Comparison of ENCODE assay signal across 10 cellular contexts in genomic region chr20:46708172-46708860, GRCh38. TPM values are rescaled to one million over a fixed set of nuclear protein-coding genes. Genes with fewer than 3 reads are reported as not detected.
DNase-seq lines count a peak whose midpoint lies in the region; ATAC-seq, FAIRE-seq and TF ChIP-seq lines count a peak whose summit lies in the region.
"Had no signal": no experiment of that assay in that cellular context is flagged by ENCODE, and none has a peak within 500 bp of the region (broad histone marks: within the 10 kb centered on the region; RNA-seq: fewer than 3 reads in every experiment).

No MANE protein-coding gene starts in this region.

- H3K4me3 ChIP-seq in IMR-90 (ENCODE audit: insufficient read depth, low read depth, low read length) (no peak overlapping the region), endodermal cell (ENCODE audit: low read length) (no peak overlapping the region)

- H3K9ac ChIP-seq in IMR-90 (ENCODE audit: low read depth, low read length) (no peak overlapping the region), endodermal cell (ENCODE audit: extremely low read depth, low read length, poor library complexity, severe bottlenecking) (no peak overlapping the region)

- BruUV-seq in IMR-90 (replicated peaks; lab: Mats Ljungman, UMichigan): no TSS peak

- no peak for ATAC-seq in IMR-90 (ENCODE audit: low read depth)
- no peak for ATAC-seq in omental fat pad (ENCODE audit: low FRiP score)
- no peak for ATAC-seq in GM19351 (IDR thresholded peaks at IDR 0.05; ENCODE audit: unreplicated experiment)

- WGBS in IMR-90 (ENCODE audit: extremely low coverage in 2 of 2, insufficient read length in 1 of 2), 2 experiments: 62% methylated on average over 6 of the region's 8 CpGs; no CpG with 5 or more reads in 1 of the 2 experiments
- 84 to 89% methylated on average over 7 to 8 of the region's 8 CpGs for WGBS in endodermal cell (ENCODE audit: insufficient coverage in 1 of 2, insufficient read length in 1 of 2), 2 experiments

- H3K4me1 ChIP-seq in IMR-90 (ENCODE audit: control insufficient read depth, insufficient read depth, low read length) (peaks cover 18% of the 10 kb centered on the region), endodermal cell (ENCODE audit: control insufficient read depth, insufficient read depth, low read length) (no peaks in the 10 kb centered on the region)

- H2AK5ac ChIP-seq in IMR-90 (ENCODE audit: low read depth, low read length): peak overlapping the region; percentile 99; the same call in 1 of the 2 replicates

- no peak for TF ChIP-seq CTCF in IMR-90 (conservative IDR thresholded peaks at IDR 0.05; ENCODE audit: low read depth, low read length)
- peak; percentile 77 for TF ChIP-seq CTCF in endodermal cell (conservative IDR thresholded peaks at IDR 0.05)
- TF ChIP-seq CTCF in neural crest cell (conservative IDR thresholded peaks at IDR 0.05): peak; percentile 47
- TF ChIP-seq CTCF in omental fat pad (IDR thresholded peaks at IDR 0.05): no peak

- in situ Hi-C loops in IMR-90 (cut with MboI; ENCODE audit: low sequenced_read_pairs): no loop called here

- H2AK9ac ChIP-seq in IMR-90 (replicated peaks; ENCODE audit: low read depth, low read length, poor library complexity): peak overlapping the region; percentile 77

- DNase-seq in COLO668 (lab: John Stamatoyannopoulos, UW; ENCODE audit: unreplicated experiment) (peak; percentile 30), IMR-90 (no peak), endodermal cell (peak; percentile 89), neural crest cell (ENCODE audit: low read depth, low spot score) (no peak), omental fat pad (ENCODE audit: low spot score) (no peak), GM19239 (ENCODE audit: insufficient read length, low spot score) (no peak), NCI-H446 treated with DMSO at 0.1 percent for 48 hours (lab: John Stamatoyannopoulos, UW) (no peak)
- DNase-seq: activated T-cell treated with anti-CD3 and anti-CD28 coated beads, Interleukin-2, amount 50 U/mL, for 48 hours; DND-41 had no signal

- no peak for TF ChIP-seq POLR2A in IMR-90 (IDR thresholded peaks at IDR 0.05; ENCODE audit: low read depth, low read length)

- H3K27me3 Mint-ChIP-seq in endodermal cell (ENCODE audit: insufficient read depth): peaks cover 6% of the 10 kb centered on the region
- no peaks in the 10 kb centered on the region for H3K27me3 Mint-ChIP-seq in neural crest cell (ENCODE audit: low read depth)

- peak overlapping the region; percentile 94; the same call in 1 of the 2 replicates for H3K14ac ChIP-seq in IMR-90 (replicated peaks; ENCODE audit: low read depth, low read length)

- H4K5ac ChIP-seq in IMR-90 (ENCODE audit: low read depth, low read length): peak overlapping the region; percentile 100

- H4K20me1 ChIP-seq in IMR-90 (ENCODE audit: insufficient read depth, low read length): no peaks in the 10 kb centered on the region

- H3K27ac Mint-ChIP-seq in endodermal cell: peak overlapping the region; percentile 85
- peak overlapping the region; percentile 20 for H3K27ac Mint-ChIP-seq in neural crest cell (ENCODE audit: unreplicated experiment)

- H2BK15ac ChIP-seq in IMR-90 (ENCODE audit: low read depth, low read length): peak overlapping the region; percentile 18; the same call in 1 of the 3 replicates

- H3K79me1 ChIP-seq in IMR-90 (ENCODE audit: low read depth in 1 of 2, low read length in 2 of 2): peaks cover 29 to 41% of the 10 kb centered on the region in 2 experiments

- intact Hi-C loops in IMR-90 (cut with micrococcal nuclease): no loop called here

- no peak overlapping the region for H3K23ac ChIP-seq in IMR-90 (ENCODE audit: low read depth, low read length)

- dilution Hi-C loops in IMR-90 (cut with HindIII; ENCODE audit: low sequenced_read_pairs, unreplicated experiment): no loop called here

- peak overlapping the region; percentile 98 for H3K4ac ChIP-seq in IMR-90 (ENCODE audit: low read depth, low read length)

- H3K27me3 ChIP-seq in IMR-90 (ENCODE audit: control insufficient read depth, insufficient read depth, low read length): no peaks in the 10 kb centered on the region
- H3K27me3 ChIP-seq in endodermal cell (ENCODE audit: control insufficient read depth, insufficient read depth, low read length, poor library complexity, severe bottlenecking): no peaks in the 10 kb centered on the region

- no peak overlapping the region for H3K4me2 ChIP-seq in IMR-90 (ENCODE audit: low read depth, low read length)

- peaks cover 4% of the 10 kb centered on the region; the same call in 1 of the 2 replicates for H3K36me3 ChIP-seq in IMR-90 (ENCODE audit: control insufficient read depth, insufficient read depth, low read length)
- H3K36me3 ChIP-seq in endodermal cell (ENCODE audit: control insufficient read depth, insufficient read depth, low read length): no peaks in the 10 kb centered on the region

- no peak for FAIRE-seq in GM19239 (lab: Jason Lieb, UNC)

- H3K27ac ChIP-seq in IMR-90 (ENCODE audit: insufficient read depth, low read length): no peak overlapping the region
- H3K27ac ChIP-seq in endodermal cell (ENCODE audit: low read depth, low read length): no peak overlapping the region

- TF ChIP-seq RAD21 in IMR-90 (IDR thresholded peaks at IDR 0.05; ENCODE audit: low read length): no peak

- peak overlapping the region; percentile 99 for H2AFZ ChIP-seq in IMR-90 (replicated peaks; ENCODE audit: low read length, poor library complexity)

- H3K9me3 ChIP-seq in IMR-90 (ENCODE audit: control insufficient read depth, insufficient read depth, low read length): peaks cover 3% of the 10 kb centered on the region
- H3K9me3 ChIP-seq in endodermal cell (ENCODE audit: control insufficient read depth, low read length): peaks cover 23% of the 10 kb centered on the region

- peaks cover 21% of the 10 kb centered on the region for H3K9me3 Mint-ChIP-seq in endodermal cell
- H3K9me3 Mint-ChIP-seq in neural crest cell: no peaks in the 10 kb centered on the region

- no peak overlapping the region for H2BK5ac ChIP-seq in IMR-90 (ENCODE audit: low read depth, low read length, poor library complexity, severe bottlenecking)

- peak overlapping the region; percentile 97 to 100; a peak in 2 of 4 replicates for H4K8ac ChIP-seq in IMR-90 (ENCODE audit: low read depth in 2 of 2, low read length in 2 of 2)

- CTCF ChIA-PET in IMR-90 (lab: Yijun Ruan, JAX): no interaction called here

- H3K36me3 Mint-ChIP-seq in endodermal cell (ENCODE audit: low read depth): peaks cover 6% of the 10 kb centered on the region
- peaks cover 2% of the 10 kb centered on the region for H3K36me3 Mint-ChIP-seq in neural crest cell (ENCODE audit: low read depth)

- H3K18ac ChIP-seq in IMR-90 (ENCODE audit: low read depth, low read length): no peak overlapping the region

- H3K4me1 Mint-ChIP-seq in endodermal cell: peaks cover 23% of the 10 kb centered on the region
- H3K4me1 Mint-ChIP-seq in neural crest cell: peaks cover 41% of the 10 kb centered on the region

- peak overlapping the region; percentile 73 for H3K4me3 Mint-ChIP-seq in endodermal cell
- H3K4me3 Mint-ChIP-seq in neural crest cell: peak overlapping the region; percentile 90

- peak overlapping the region; percentile 90; the same call in 1 of the 2 replicates for H2BK20ac ChIP-seq in IMR-90 (ENCODE audit: low read depth, low read length)

- H3K9me1 ChIP-seq in IMR-90 (ENCODE audit: insufficient read depth, low read length): peaks cover 36% of the 10 kb centered on the region

- H3K56ac ChIP-seq in IMR-90 (ENCODE audit: extremely low read depth, insufficient read depth, low read length): no peak overlapping the region

- POLR2A ChIA-PET in IMR-90 (lab: Charles Lee; ENCODE audit: unreplicated experiment): no interaction called here

- H2BK120ac ChIP-seq in IMR-90 (ENCODE audit: low read depth, low read length): no peak overlapping the region

- H4K91ac ChIP-seq in IMR-90 (ENCODE audit: insufficient read depth, low read depth, low read length): peak overlapping the region; percentile 99; the same call in 1 of the 2 replicates

TF ChIP-seq in IMR-90, 13 proteins besides CTCF, POLR2A, EP300 and RAD21 (continues in another document):
- no peak for TF ChIP-seq CHD1 (IDR thresholded peaks at IDR 0.05; ENCODE audit: low read depth, low read length)
- TF ChIP-seq RCOR1 (IDR thresholded peaks at IDR 0.05; ENCODE audit: insufficient replicate concordance, low read length): no peak
- no peak for TF ChIP-seq BHLHE40 (IDR thresholded peaks at IDR 0.05; ENCODE audit: low read depth, low read length)
- TF ChIP-seq NFE2L2 (IDR thresholded peaks at IDR 0.05; ENCODE audit: low read depth, low read length): no peak

RNA-seq across cellular contexts. Expression of gene SLC2A10, which starts 1.1 kb away (rescaled TPM):
- total RNA-seq in IMR-90 (2012; rRNA removed): 14.7 and 15.2 TPM in 2 replicates
- 22.0 TPM in 2 replicates for polyA plus RNA-seq in IMR-90 (2012; rRNA removed)
- 15.4 and 26.3 TPM in 2 replicates for polyA plus RNA-seq in IMR-90 (2012; cell fraction: cytosol; rRNA removed)
- polyA plus RNA-seq in IMR-90 (2012; cell fraction: nucleus; rRNA removed; ENCODE audit: low replicate concordance): 21.8 and 22.7 TPM in 2 replicates
- 10 to 100 TPM; 12.4 to 19.6 TPM for total RNA-seq in endodermal cell
- polyA plus RNA-seq in endodermal cell (2013, experiment 1 of 2): 9.5 TPM
- 9.9 TPM for polyA plus RNA-seq in endodermal cell (2013, experiment 2 of 2)
- 11.3 and 12.7 TPM in 2 replicates for total RNA-seq in neural crest cell
- 10 to 100 TPM in 3 of 4 donors, 1 to 10 TPM in 1; 5.8 to 28.5 (median 18.7) TPM for total RNA-seq in omental fat pad

RNA-seq across cellular contexts. Expression of gene TP53RK, which starts 19.1 kb away (rescaled TPM):
- total RNA-seq in IMR-90 (2012; rRNA removed): 10.6 and 16.1 TPM in 2 replicates
- 8.7 and 9.0 TPM in 2 replicates for polyA plus RNA-seq in IMR-90 (2012; rRNA removed)
- polyA plus RNA-seq in IMR-90 (2012; cell fraction: cytosol; rRNA removed): 7.0 and 8.1 TPM in 2 replicates
- polyA plus RNA-seq in IMR-90 (2012; cell fraction: nucleus; rRNA removed; ENCODE audit: low replicate concordance): 2.5 and 3.0 TPM in 2 replicates
- 1 to 10 TPM; 9.4 to 9.9 TPM for total RNA-seq in endodermal cell
- polyA plus RNA-seq in endodermal cell (2013, experiment 1 of 2): 18.7 TPM
- 15.2 TPM for polyA plus RNA-seq in endodermal cell (2013, experiment 2 of 2)
- total RNA-seq in neural crest cell: 19.5 and 19.8 TPM in 2 replicates
- total RNA-seq in omental fat pad: 10 to 100 TPM; 14.2 to 26.2 (median 15.7) TPM

RNA-seq across cellular contexts. Expression of gene SLC13A3, which starts 57.1 kb away (rescaled TPM):
- 2.5 and 2.8 TPM in 2 replicates for total RNA-seq in IMR-90 (2012; rRNA removed)
- polyA plus RNA-seq in IMR-90 (2012; rRNA removed): 3.9 and 4.2 TPM in 2 replicates
- polyA plus RNA-seq in IMR-90 (2012; cell fraction: cytosol; rRNA removed): 2.6 and 2.9 TPM in 2 replicates
- polyA plus RNA-seq in IMR-90 (2012; cell fraction: nucleus; rRNA removed; ENCODE audit: low replicate concordance): 4.3 and 5.7 TPM in 2 replicates
- 1 to 10 TPM; 7.3 to 9.0 TPM for total RNA-seq in endodermal cell
- 4.2 TPM for polyA plus RNA-seq in endodermal cell (2013, experiment 1 of 2)
- 3.9 TPM for polyA plus RNA-seq in endodermal cell (2013, experiment 2 of 2)
- 6.1 and 6.7 TPM in 2 replicates for total RNA-seq in neural crest cell
- 1 to 10 TPM; 1.2 to 3.5 (median 1.9) TPM for total RNA-seq in omental fat pad

Comparison
In these comparisons a context has a peak if more than half of its experiments do, and no peak if none do; other contexts are left out.
1. DNase-seq: peak in COLO668 (single experiment) and endodermal cell (single experiment); none in IMR-90 (single experiment), neural crest cell (single experiment), omental fat pad (single experiment), GM19239 (single experiment) and NCI-H446 treated with DMSO at 0.1 percent for 48 hours (single experiment).
2. CTCF ChIP-seq: peak in endodermal cell (single experiment) and neural crest cell (single experiment); none in IMR-90 (single experiment) and omental fat pad (0 of 3).